8 cellular contexts compared by ENCODE assay signal in genomic region chr9:15135167-15135792, GRCh38.
DNase-seq lines count a peak whose midpoint lies in the region; ATAC-seq and TF ChIP-seq lines count a peak whose summit lies in the region.

No MANE protein-coding gene starts in this region.

- ATAC-seq in GM21528 (IDR thresholded peaks at IDR 0.05; ENCODE audit: low FRiP score, unreplicated experiment) = peak; percentile 94

- no peaks in the 10 kb centered on the region for H3K27me3 Mint-ChIP-seq in activated T-cell treated with anti-CD3 and anti-CD28 coated beads, Interleukin-2, amount 50 U/mL, for 24 hours

- H3K4me3 Mint-ChIP-seq in activated T-cell treated with anti-CD3 and anti-CD28 coated beads, Interleukin-2, amount 50 U/mL, for 24 hours = no peak overlapping the region

- H3K27ac Mint-ChIP-seq in activated T-cell treated with anti-CD3 and anti-CD28 coated beads, Interleukin-2, amount 50 U/mL, for 24 hours = no peak overlapping the region

- H3K27me3 ChIP-seq in HUES48 (ENCODE audit: control insufficient read depth, insufficient read depth, low read length) = no peaks in the 10 kb centered on the region
- H3K27me3 ChIP-seq in OCI-LY1 (ENCODE audit: insufficient read depth, low read length) = no peaks in the 10 kb centered on the region
- H3K27me3 ChIP-seq in neural cell (ENCODE audit: insufficient read depth, low read depth, low read length) = no peaks in the 10 kb centered on the region
- H3K27me3 ChIP-seq in vagina = no peaks in the 10 kb centered on the region

- H3K36me3 Mint-ChIP-seq in activated T-cell treated with anti-CD3 and anti-CD28 coated beads, Interleukin-2, amount 50 U/mL, for 24 hours (ENCODE audit: low read depth) = no peaks in the 10 kb centered on the region

- no peak for TF ChIP-seq EP300 in neural cell (conservative IDR thresholded peaks at IDR 0.05; ENCODE audit: poor library complexity, severe bottlenecking)

- H3F3A ChIP-seq in OCI-LY1 (ENCODE audit: insufficient read depth, low read length) (no peaks in the 10 kb centered on the region), neural cell (ENCODE audit: insufficient read depth, low read length, poor library complexity, severe bottlenecking) (no peaks in the 10 kb centered on the region)

- H3K27ac ChIP-seq in HUES48 (ENCODE audit: low read depth, low read length) = no peak overlapping the region
- H3K27ac ChIP-seq in OCI-LY1 (ENCODE audit: low read depth, low read length, poor library complexity, severe bottlenecking) = no peak overlapping the region
- H3K27ac ChIP-seq in neural cell (ENCODE audit: low read length) = no peak overlapping the region
- H3K27ac ChIP-seq in vagina = no peak overlapping the region

- TF ChIP-seq CTCF in OCI-LY1 (IDR thresholded peaks at IDR 0.05; ENCODE audit: low read length) (peak; percentile 86), fibroblast of the aortic adventitia (IDR thresholded peaks at IDR 0.05; ENCODE audit: insufficient read depth, low read length) (peak; percentile 95), neural cell (IDR thresholded peaks at IDR 0.05; ENCODE audit: poor library complexity, severe bottlenecking) (peak; percentile 89), vagina (IDR thresholded peaks at IDR 0.05) (peak; percentile 54 to 92 (median 76))

- H4K20me1 ChIP-seq in OCI-LY1 (ENCODE audit: insufficient read depth, low read length) (no peaks in the 10 kb centered on the region), neural cell (ENCODE audit: insufficient read depth) (no peaks in the 10 kb centered on the region)

- no peak for TF ChIP-seq POLR2A in vagina (IDR thresholded peaks at IDR 0.05)

- H3K4me2 ChIP-seq in OCI-LY1 (ENCODE audit: low read length) = no peak overlapping the region
- no peak overlapping the region for H3K4me2 ChIP-seq in neural cell (ENCODE audit: low read length)

- H3K9ac ChIP-seq in HUES48 (ENCODE audit: low read depth, low read length) = peak overlapping the region; percentile 47; the same call in 1 of the 2 replicates
- no peak overlapping the region for H3K9ac ChIP-seq in OCI-LY1 (ENCODE audit: low read length)
- H3K9ac ChIP-seq in neural cell (ENCODE audit: low read length) = no peak overlapping the region

- no peaks in the 10 kb centered on the region for H3K9me3 ChIP-seq in HUES48 (ENCODE audit: control insufficient read depth, insufficient read depth, low read length)
- H3K9me3 ChIP-seq in OCI-LY1 (ENCODE audit: low read length) = no peaks in the 10 kb centered on the region
- no peaks in the 10 kb centered on the region for H3K9me3 ChIP-seq in neural cell (ENCODE audit: low read length)
- H3K9me3 ChIP-seq in vagina = no peaks in the 10 kb centered on the region

- no peaks in the 10 kb centered on the region for H3K79me2 ChIP-seq in OCI-LY1 (ENCODE audit: insufficient read depth, low read length)
- H3K79me2 ChIP-seq in neural cell (replicated peaks; ENCODE audit: insufficient read depth, low read length) = no peaks in the 10 kb centered on the region

- no peak overlapping the region for H3K4me3 ChIP-seq in HUES48 (ENCODE audit: low read depth, low read length)
- H3K4me3 ChIP-seq in OCI-LY1 (ENCODE audit: low read depth, low read length, poor library complexity, severe bottlenecking) = no peak overlapping the region
- H3K4me3 ChIP-seq in fibroblast of the aortic adventitia (ENCODE audit: low read depth, low read length) = peak overlapping the region; percentile 59
- H3K4me3 ChIP-seq in neural cell (ENCODE audit: low read length) = no peak overlapping the region
- peak overlapping the region in 1 of 2 donors; percentile 10 for H3K4me3 ChIP-seq in vagina

- no peak overlapping the region for H2AFZ ChIP-seq in OCI-LY1 (ENCODE audit: low read length)
- peak overlapping the region; percentile 40 for H2AFZ ChIP-seq in neural cell (ENCODE audit: low read depth, low read length)

- H3K9me3 Mint-ChIP-seq in activated T-cell treated with anti-CD3 and anti-CD28 coated beads, Interleukin-2, amount 50 U/mL, for 24 hours = no peaks in the 10 kb centered on the region

- peak; percentile 85 for TF ChIP-seq RAD21 in neural cell (conservative IDR thresholded peaks at IDR 0.05)

- H3K36me3 ChIP-seq in HUES48 (ENCODE audit: control insufficient read depth, insufficient read depth, low read length) (no peaks in the 10 kb centered on the region), OCI-LY1 (ENCODE audit: insufficient read depth, low read length) (no peaks in the 10 kb centered on the region), neural cell (ENCODE audit: insufficient read depth, low read length) (no peaks in the 10 kb centered on the region), vagina (no peaks in the 10 kb centered on the region)

- H3K9me2 ChIP-seq in OCI-LY1 (ENCODE audit: low read depth, low read length) (no peaks in the 10 kb centered on the region), neural cell (ENCODE audit: insufficient read depth, low read length) (no peaks in the 10 kb centered on the region)

- intact Hi-C loops in vagina (cut with DNase I) = loop anchor here (10.0 kb wide), 1 partner anchor 520 kb away; no protein-coding TSS in a partner anchor

- H3K4me1 ChIP-seq in HUES48 (ENCODE audit: control insufficient read depth, insufficient read depth, low read length) (peaks cover 30% of the 10 kb centered on the region), OCI-LY1 (ENCODE audit: insufficient read depth, low read length, severe bottlenecking) (peaks cover 6% of the 10 kb centered on the region), vagina (no peaks in the 10 kb centered on the region)

- DNase-seq in Daoy (ENCODE audit: low read depth) = peak; percentile 44
- DNase-seq in activated T-cell treated with anti-CD3 and anti-CD28 coated beads, Interleukin-2, amount 50 U/mL, for 24 hours = peak; percentile 51
- DNase-seq in fibroblast of the aortic adventitia (ENCODE audit: low read depth) = peak; percentile 78
- DNase-seq in vagina (ENCODE audit: extremely low spot score in 2 of 2) = no peak

- H3K4me1 Mint-ChIP-seq in activated T-cell treated with anti-CD3 and anti-CD28 coated beads, Interleukin-2, amount 50 U/mL, for 24 hours (ENCODE audit: low read depth) = peaks cover 12% of the 10 kb centered on the region

TF ChIP-seq in neural cell, 6 proteins besides CTCF, POLR2A, EP300 and RAD21:
- TF ChIP-seq MXI1 (conservative IDR thresholded peaks at IDR 0.05; ENCODE audit: poor library complexity, severe bottlenecking) = no peak
- peak; percentile 77 for TF ChIP-seq SMC3 (conservative IDR thresholded peaks at IDR 0.05; ENCODE audit: poor library complexity)
- TF ChIP-seq POLR2AphosphoS5 (IDR thresholded peaks at IDR 0.05) = no peak
- TF ChIP-seq EZH2 (IDR thresholded peaks at IDR 0.05; ENCODE audit: borderline replicate concordance, insufficient read depth, low read length, poor library complexity, severe bottlenecking) = no peak

Comparison
In these comparisons a context has a peak if more than half of its experiments do, and no peak if none do; other contexts are left out.
1. DNase-seq: peak in Daoy (single experiment), activated T-cell treated with anti-CD3 and anti-CD28 coated beads, Interleukin-2, amount 50 U/mL, for 24 hours (single experiment) and fibroblast of the aortic adventitia (single experiment); none in vagina (0 of 2).
2. Peak in every context shown above with its lines, with median percentiles within 50 percentile points of each other: CTCF ChIP-seq.